In the genomic region with DNA sequence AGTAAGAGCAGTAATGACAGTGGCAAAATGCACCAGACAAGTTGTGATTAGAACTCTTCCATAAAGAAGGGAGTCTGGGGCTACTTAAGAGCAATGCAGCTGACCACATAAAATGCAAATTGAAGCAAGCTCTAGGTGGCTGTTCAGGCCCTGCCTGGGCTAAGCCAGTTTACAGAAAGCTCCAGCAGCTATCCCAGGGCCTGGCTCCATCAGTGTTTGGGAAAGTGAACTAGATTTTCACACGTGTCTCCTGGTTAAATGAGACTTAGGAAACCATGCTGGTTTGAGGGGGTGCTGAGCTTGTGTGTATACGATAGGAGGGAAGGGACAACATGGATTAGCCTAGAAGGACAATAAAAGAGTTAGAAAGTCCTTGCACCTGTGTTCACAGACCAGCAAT, we compare ENCODE assay signal across 26 cellular contexts.
"Had no signal": no experiment of that assay in that cellular context is flagged by ENCODE, and none has a peak within 500 bp of the region (broad histone marks: within the 10 kb centered on the region; RNA-seq: fewer than 3 reads in every experiment).

No MANE protein-coding gene starts in this region.

- H3K9me3 Mint-ChIP-seq: activated CD4-positive, alpha-beta memory T cell treated with anti-CD3 and anti-CD28 coated beads, Interleukin-2, amount 10 ng/mL, durations not matched to agents 7 days and 5 days; activated CD4-positive, alpha-beta T cell treated with anti-CD3 and anti-CD28 coated beads, Interleukin-2, amount 10 ng/mL, durations not matched to agents 7 days and 5 days; activated T-cell treated with anti-CD3 and anti-CD28 coated beads, Interleukin-2, amount 50 U/mL, for 72 hours; central memory CD8-positive, alpha-beta T cell; dendritic cell treated with granulocyte-macrophage colony-stimulating factor and Interleukin-4, amounts not matched to agents 40 ng/mL and 50 ng/mL, for 4 days; natural killer cell; T-helper 1 cell treated with Interleukin-12 subunit alpha and Interleukin-12 subunit beta and Interleukin-4 antibody, amounts not matched to agents 30 μg/mL and 1 μg/mL, for 36 hours had no signal

- H3K9me3 ChIP-seq: left lung, ovary, prostate gland, tibial nerve had no signal

- H3K27me3 Mint-ChIP-seq: activated CD4-positive, alpha-beta memory T cell treated with anti-CD3 and anti-CD28 coated beads, Interleukin-2, amount 10 ng/mL, durations not matched to agents 7 days and 5 days; activated CD4-positive, alpha-beta T cell treated with anti-CD3 and anti-CD28 coated beads, Interleukin-2, amount 10 ng/mL, durations not matched to agents 7 days and 5 days; activated naive CD8-positive, alpha-beta T cell; central memory CD8-positive, alpha-beta T cell; dendritic cell treated with granulocyte-macrophage colony-stimulating factor and Interleukin-4, amounts not matched to agents 40 ng/mL and 50 ng/mL, for 4 days had no signal

- H3K4me1 Mint-ChIP-seq: activated CD4-positive, alpha-beta memory T cell treated with anti-CD3 and anti-CD28 coated beads, Interleukin-2, amount 10 ng/mL, durations not matched to agents 7 days and 5 days had no signal

- ATAC-seq: activated T-cell treated with anti-CD3 and anti-CD28 coated beads, Interleukin-2, amount 50 U/mL, for 72 hours; left lung; natural killer cell had no signal

- H3K4me3 Mint-ChIP-seq: activated CD4-positive, alpha-beta memory T cell treated with anti-CD3 and anti-CD28 coated beads, Interleukin-2, amount 10 ng/mL, durations not matched to agents 7 days and 5 days; activated CD4-positive, alpha-beta T cell treated with anti-CD3 and anti-CD28 coated beads, Interleukin-2, amount 10 ng/mL, durations not matched to agents 7 days and 5 days; activated T-cell treated with anti-CD3 and anti-CD28 coated beads, Interleukin-2, amount 50 U/mL, for 72 hours; central memory CD8-positive, alpha-beta T cell; dendritic cell treated with granulocyte-macrophage colony-stimulating factor and Interleukin-4, amounts not matched to agents 40 ng/mL and 50 ng/mL, for 4 days; natural killer cell; T-helper 1 cell treated with Interleukin-12 subunit alpha and Interleukin-12 subunit beta and Interleukin-4 antibody, amounts not matched to agents 30 μg/mL and 1 μg/mL, for 36 hours had no signal

- H3K4me1 ChIP-seq: prostate gland had no signal

- H3K27me3 ChIP-seq: left lung, ovary, tibial nerve had no signal

- H3K4me3 ChIP-seq: left lung, lung, ovary, prostate gland, tibial nerve had no signal

- FAIRE-seq: bronchial epithelial cell, frontal cortex had no signal

- DNase-seq: activated CD4-positive, alpha-beta memory T cell treated with anti-CD3 and anti-CD28 coated beads, Interleukin-2, amount 10 ng/mL, durations not matched to agents 7 days and 5 days; activated CD4-positive, alpha-beta T cell treated with anti-CD3 and anti-CD28 coated beads for 1 hour; activated CD4-positive, alpha-beta T cell treated with anti-CD3 and anti-CD28 coated beads, Interleukin-2, amount 10 ng/mL, durations not matched to agents 7 days and 5 days; activated naive CD4-positive, alpha-beta T cell treated with Interleukin-2 at 50 U/mL for 16 hours; activated T-cell treated with anti-CD3 and anti-CD28 coated beads, Interleukin-2, amount 50 U/mL, for 72 hours; anterior cingulate cortex; effector CD8-positive, alpha-beta T cell; left lung; mesendoderm; natural killer cell; ovary; retina; stimulated activated CD4-positive, alpha-beta T cell treated with anti-CD3 and anti-CD28 coated beads, Interleukin-15, amount 100 ng/mL, for 24 hours; stimulated activated CD4-positive, alpha-beta T cell treated with anti-CD3 and anti-CD28 coated beads, Interleukin-2, amount 100 ng/mL, for 24 hours; stimulated activated naive CD4-positive, alpha-beta T cell; T1000; WERI-Rb-1 had no signal

- H3K27ac Mint-ChIP-seq: activated CD4-positive, alpha-beta memory T cell treated with anti-CD3 and anti-CD28 coated beads, Interleukin-2, amount 10 ng/mL, durations not matched to agents 7 days and 5 days; activated CD4-positive, alpha-beta T cell treated with anti-CD3 and anti-CD28 coated beads, Interleukin-2, amount 10 ng/mL, durations not matched to agents 7 days and 5 days; activated naive CD8-positive, alpha-beta T cell; activated T-cell treated with anti-CD3 and anti-CD28 coated beads, Interleukin-2, amount 50 U/mL, for 72 hours; dendritic cell treated with granulocyte-macrophage colony-stimulating factor and Interleukin-4, amounts not matched to agents 40 ng/mL and 50 ng/mL, for 4 days; natural killer cell; T-helper 1 cell treated with Interleukin-12 subunit alpha and Interleukin-12 subunit beta and Interleukin-4 antibody, amounts not matched to agents 30 μg/mL and 1 μg/mL, for 36 hours had no signal

- H3K27ac ChIP-seq: left lung, ovary, prostate gland, tibial nerve, WERI-Rb-1 had no signal

- H3K36me3 ChIP-seq: left lung, ovary, prostate gland, tibial nerve, WERI-Rb-1 had no signal

- H3K36me3 Mint-ChIP-seq: activated naive CD8-positive, alpha-beta T cell; natural killer cell had no signal
